8 cellular contexts compared by ENCODE assay signal in genomic region chr15:60520041-60520824, GRCh38. TPM values are rescaled to one million over a fixed set of nuclear protein-coding genes. Genes with fewer than 3 reads are reported as not detected.
A peak's percentile ranks its signal among the peaks of the same experiment; 100 is the strongest.
DNase-seq lines count a peak whose midpoint lies in the region; ATAC-seq and TF ChIP-seq lines count a peak whose summit lies in the region.

No MANE protein-coding gene starts in this region.

- no peak overlapping the region for H3K4me3 Mint-ChIP-seq in CD4-positive, alpha-beta T cell

- no peaks in the 10 kb centered on the region for H3K27me3 Mint-ChIP-seq in CD4-positive, alpha-beta T cell

- POLR2A ChIA-PET in CD4-positive, alpha-beta T cell (lab: Charles Lee) = interaction anchor here (0.6 to 3.1 kb wide), 11 partner anchors 10 to 804 kb away, joined by 3 to 22 read pairs (median 5); partner anchors contain the start of gene ICE2
- POLR2A ChIA-PET in RWPE1 (lab: Yijun Ruan, JAX; ENCODE audit: low non-redundant PET) = no interaction called here

- H3K27ac ChIP-seq in CD4-positive, alpha-beta T cell (ENCODE audit: low read depth, low read length) = no peak overlapping the region
- H3K27ac ChIP-seq in RWPE1 = no peak overlapping the region

- H3K9me3 Mint-ChIP-seq in CD4-positive, alpha-beta T cell = no peaks in the 10 kb centered on the region

- CTCF ChIA-PET in CD4-positive, alpha-beta T cell (lab: Charles Lee) = interaction anchor here (0.7 to 3.1 kb wide), 47 partner anchors 7 to 412 kb away, joined by 3 to 37 read pairs (median 5); partner anchors contain the start of gene ICE2
- CTCF ChIA-PET in RWPE1 (lab: Yijun Ruan, JAX) = interaction anchor here (0.5 to 1.9 kb wide), 15 partner anchors 9 to 412 kb away, joined by 3 to 21 read pairs (median 5); no protein-coding TSS in a partner anchor

- DNase-seq in CD4-positive, alpha-beta T cell = no peak
- DNase-seq in GM20000 (ENCODE audit: low spot score) (peak; percentile 5), RWPE1 (ENCODE audit: low spot score) (peak; percentile 80), iris pigment epithelial cell (ENCODE audit: low read depth) (peak; percentile 71), COLO829 (ENCODE audit: low spot score) (no peak), NCI-H748 (lab: John Stamatoyannopoulos, UW; ENCODE audit: unreplicated experiment) (no peak), UCSD-AML1 (lab: John Stamatoyannopoulos, UW; ENCODE audit: unreplicated experiment) (no peak)

- no peaks in the 10 kb centered on the region for H3K27me3 ChIP-seq in CD4-positive, alpha-beta T cell (ENCODE audit: control insufficient read depth, insufficient read depth, low read length)

- peaks cover 70% of the 10 kb centered on the region for H3K36me3 Mint-ChIP-seq in CD4-positive, alpha-beta T cell (ENCODE audit: low read depth)

- peak; percentile 8 for ATAC-seq in CD4-positive, alpha-beta T cell (ENCODE audit: poor library complexity)
- no peak for ATAC-seq in GM19397 (IDR thresholded peaks at IDR 0.05; ENCODE audit: unreplicated experiment)

- H3K4me1 Mint-ChIP-seq in CD4-positive, alpha-beta T cell (ENCODE audit: low read depth) = peaks cover 59% of the 10 kb centered on the region

- no peaks in the 10 kb centered on the region for H3K9me3 ChIP-seq in CD4-positive, alpha-beta T cell (ENCODE audit: control insufficient read depth, low read length)

- TF ChIP-seq CTCF in CD4-positive, alpha-beta T cell (IDR thresholded peaks at IDR 0.05) = no peak
- TF ChIP-seq CTCF in GM20000 (IDR thresholded peaks at IDR 0.05; ENCODE audit: extremely low read depth, missing control alignments) (no peak), RWPE1 (conservative IDR thresholded peaks at IDR 0.05; ENCODE audit: low read depth) (no peak)

- intact Hi-C loops in CD4-positive, alpha-beta T cell (cut with DNase I, micrococcal nuclease) = loop anchor here in 1 of 2 experiments (1.0 to 5.0 kb wide), 3 partner anchors 13 to 397 kb away; no protein-coding TSS in a partner anchor

- peak overlapping the region; percentile 65 for H3K27ac Mint-ChIP-seq in CD4-positive, alpha-beta T cell

RNA-seq across cellular contexts. Expression of gene ICE2, which starts 41.3 kb away (rescaled TPM):
- 10 to 100 TPM; 20.4 to 23.4 TPM for total RNA-seq in CD4-positive, alpha-beta T cell

Comparison
In these comparisons a context has a peak if more than half of its experiments do, and no peak if none do; other contexts are left out.
1. DNase-seq: peak in GM20000 (single experiment), RWPE1 (single experiment) and iris pigment epithelial cell (single experiment); none in CD4-positive, alpha-beta T cell (0 of 10), COLO829 (single experiment), NCI-H748 (single experiment) and UCSD-AML1 (single experiment).